Comparison of ENCODE assay signal across 1 cellular context in the genomic region with DNA sequence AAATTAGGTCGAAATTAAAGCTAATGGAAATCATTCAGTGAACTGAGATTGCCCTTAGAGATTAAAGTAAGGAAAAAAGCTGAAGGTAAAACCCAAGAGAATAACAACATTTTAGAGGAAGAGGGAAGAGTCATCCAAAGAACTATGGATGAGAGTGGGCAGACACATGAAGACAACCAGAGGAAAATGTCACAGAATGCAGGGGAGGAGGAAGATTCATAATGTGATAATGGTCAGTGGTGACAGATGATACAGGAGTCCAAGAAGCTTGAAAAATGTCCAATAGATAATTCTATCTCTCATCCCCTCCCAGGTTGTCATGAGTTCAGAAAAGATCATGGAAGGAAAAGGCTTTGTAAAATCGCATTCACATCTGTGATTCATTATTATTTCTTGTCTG.
TF ChIP-seq lines count a peak whose summit lies in the region.

No MANE protein-coding gene starts in this region.

TF ChIP-seq in SK-N-SH, 30 proteins besides CTCF, POLR2A, EP300 and RAD21 (continued from another document):
- peak; percentile 9; the same call in 1 of the 2 replicates for TF ChIP-seq PBX3 (IDR thresholded peaks at IDR 0.05)
